In the genomic region with DNA sequence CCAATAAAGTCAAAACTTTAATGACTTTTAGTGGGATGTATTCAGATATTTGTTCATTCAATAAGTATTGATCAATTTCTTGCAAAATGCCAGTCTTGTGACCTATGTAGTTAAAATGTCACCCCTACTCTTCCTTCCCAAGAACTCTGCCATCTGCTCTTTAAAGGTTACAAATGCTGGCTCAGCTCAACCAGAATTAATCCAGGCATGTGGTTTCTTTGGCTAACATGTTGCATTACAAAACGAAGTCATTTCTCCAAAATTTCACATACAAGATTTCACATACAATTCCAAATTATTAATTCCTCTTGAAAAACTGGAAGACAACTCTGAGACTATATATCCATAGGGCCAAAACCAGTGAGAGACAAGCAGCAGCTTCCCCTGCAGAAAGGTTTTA, we compare ENCODE assay signal across 19 cellular contexts.
"Had no signal": no experiment of that assay in that cellular context is flagged by ENCODE, and none has a peak within 500 bp of the region (broad histone marks: within the 10 kb centered on the region; RNA-seq: fewer than 3 reads in every experiment).

No MANE protein-coding gene starts in this region.

- DNase-seq: colonic mucosa; cortex of kidney; dermis blood vessel endothelial cell; dorsolateral prefrontal cortex; effector CD4-positive, alpha-beta T cell; effector CD8-positive, alpha-beta T cell; effector memory CD4-positive, alpha-beta T cell; effector memory CD8-positive, alpha-beta T cell; endodermal cell; erythroblast; esophagus squamous epithelium; foreskin fibroblast; foreskin keratinocyte; foreskin melanocyte; gastrocnemius medialis; glutamatergic neuron; head of caudate nucleus; heart left ventricle; heart right ventricle had no signal
